30 cellular contexts compared by ENCODE assay signal in genomic region chr20:47427746-47428145, GRCh38.
"Had no signal": no experiment of that assay in that cellular context is flagged by ENCODE, and none has a peak within 500 bp of the region (broad histone marks: within the 10 kb centered on the region; RNA-seq: fewer than 3 reads in every experiment).

No MANE protein-coding gene starts in this region.

- H3K27me3 Mint-ChIP-seq: activated CD4-positive, alpha-beta memory T cell treated with anti-CD3 and anti-CD28 coated beads for 36 hours; activated naive CD8-positive, alpha-beta T cell treated with anti-CD3 and anti-CD28 coated beads for 36 hours had no signal

- H3K4me2 ChIP-seq: hepatocyte had no signal

- H3K4me1 Mint-ChIP-seq: activated CD4-positive, alpha-beta T cell treated with anti-CD3 and anti-CD28 coated beads, Interleukin-2, amount 10 ng/mL, durations not matched to agents 24 days and 14 days; activated naive CD8-positive, alpha-beta T cell treated with anti-CD3 and anti-CD28 coated beads for 36 hours; natural killer cell had no signal

- H3K9me3 Mint-ChIP-seq: activated CD4-positive, alpha-beta T cell treated with anti-CD3 and anti-CD28 coated beads, Interleukin-2, amount 10 ng/mL, durations not matched to agents 24 days and 14 days had no signal

- H2AFZ ChIP-seq: hepatocyte had no signal

- H3K9me3 ChIP-seq: testis had no signal

- H3K4me3 Mint-ChIP-seq: activated CD4-positive, alpha-beta memory T cell treated with anti-CD3 and anti-CD28 coated beads for 36 hours; activated CD4-positive, alpha-beta T cell treated with anti-CD3 and anti-CD28 coated beads, Interleukin-2, amount 10 ng/mL, durations not matched to agents 24 days and 14 days; activated naive CD4-positive, alpha-beta T cell treated with anti-CD3 and anti-CD28 coated beads for 36 hours; activated naive CD8-positive, alpha-beta T cell treated with anti-CD3 and anti-CD28 coated beads for 36 hours; activated T-helper 1 cell treated with anti-CD3 and anti-CD28 coated beads, Interleukin-12 subunit alpha, Interleukin-12 subunit beta, Interleukin-2, Interleukin-4 antibody, amounts not matched to agents 30 ng/mL and 10 ng/mL and 1 ng/mL, durations not matched to agents 14 hours and 24 hours and 36 hours; effector memory CD8-positive, alpha-beta T cell; natural killer cell had no signal

- DNase-seq: activated CD4-positive, alpha-beta memory T cell treated with anti-CD3 and anti-CD28 coated beads for 36 hours; activated CD4-positive, alpha-beta T cell treated with anti-CD3 and anti-CD28 coated beads, Interleukin-2, amount 10 ng/mL, durations not matched to agents 24 days and 14 days; activated CD4-positive, CD25-positive, alpha-beta regulatory T cell treated with anti-CD3 and anti-CD28 coated beads, Interleukin-2, amount 50 U/mL, for 72 hours; activated CD8-positive, alpha-beta memory T cell treated with anti-CD3 and anti-CD28 coated beads, Interleukin-2, amount 50 U/mL, for 4 hours; activated effector memory CD4-positive, alpha-beta T cell treated with anti-CD3 and anti-CD28 coated beads, Interleukin-2, amount 50 U/mL, for 16 hours; activated naive CD4-positive, alpha-beta T cell treated with anti-CD3 and anti-CD28 coated beads for 36 hours; activated naive CD8-positive, alpha-beta T cell treated with anti-CD3 and anti-CD28 coated beads for 36 hours; activated T-cell treated with anti-CD3 and anti-CD28 coated beads, Interleukin-2, amount 50 U/mL, for 1 hour; adrenal gland; aorta; body of pancreas; dorsolateral prefrontal cortex; effector memory CD8-positive, alpha-beta T cell; erythroblast; left ventricle myocardium inferior; natural killer cell; posterior cingulate gyrus; right cardiac atrium; stimulated activated CD4-positive, alpha-beta T cell treated with anti-CD3 and anti-CD28 coated beads, Interleukin-15, amount 100 ng/mL, for 24 hours; stimulated activated CD4-positive, alpha-beta T cell treated with anti-CD3 and anti-CD28 coated beads, Interleukin-2, amount 100 ng/mL, for 24 hours; stimulated activated naive CD4-positive, alpha-beta T cell treated with Interleukin-2 at 50 U/mL for 16 hours; testis; transverse colon; WERI-Rb-1 had no signal

- H3K79me2 ChIP-seq: hepatocyte had no signal

- H3K27ac ChIP-seq: adrenal gland, body of pancreas, cardiac muscle cell, coronary artery, dorsolateral prefrontal cortex, gastroesophageal sphincter, hepatocyte, left ventricle myocardium inferior, testis, transverse colon, WERI-Rb-1 had no signal

- H3K27ac Mint-ChIP-seq: activated CD4-positive, alpha-beta memory T cell treated with anti-CD3 and anti-CD28 coated beads for 36 hours; activated CD4-positive, alpha-beta T cell treated with anti-CD3 and anti-CD28 coated beads, Interleukin-2, amount 10 ng/mL, durations not matched to agents 24 days and 14 days; activated naive CD4-positive, alpha-beta T cell treated with anti-CD3 and anti-CD28 coated beads for 36 hours; activated naive CD8-positive, alpha-beta T cell treated with anti-CD3 and anti-CD28 coated beads for 36 hours; activated T-helper 1 cell treated with anti-CD3 and anti-CD28 coated beads, Interleukin-12 subunit alpha, Interleukin-12 subunit beta, Interleukin-2, Interleukin-4 antibody, amounts not matched to agents 30 ng/mL and 10 ng/mL and 1 ng/mL, durations not matched to agents 14 hours and 24 hours and 36 hours; effector memory CD8-positive, alpha-beta T cell; natural killer cell had no signal

- H3K36me3 Mint-ChIP-seq: natural killer cell had no signal

- H3K36me3 ChIP-seq: adrenal gland, cardiac muscle cell, gastroesophageal sphincter, left ventricle myocardium inferior, transverse colon, WERI-Rb-1 had no signal

- H3K4me1 ChIP-seq: adrenal gland, body of pancreas, gastroesophageal sphincter, left ventricle myocardium inferior, testis, transverse colon had no signal

- H3K27me3 ChIP-seq: adrenal gland, body of pancreas, cardiac muscle cell, dorsolateral prefrontal cortex, gastroesophageal sphincter, hepatocyte, testis, transverse colon had no signal

- H3K4me3 ChIP-seq: adrenal gland, body of pancreas, cardiac muscle cell, coronary artery, dorsolateral prefrontal cortex, gastroesophageal sphincter, hepatocyte, left ventricle myocardium inferior, lung, testis, transverse colon had no signal
